In the genomic region with DNA sequence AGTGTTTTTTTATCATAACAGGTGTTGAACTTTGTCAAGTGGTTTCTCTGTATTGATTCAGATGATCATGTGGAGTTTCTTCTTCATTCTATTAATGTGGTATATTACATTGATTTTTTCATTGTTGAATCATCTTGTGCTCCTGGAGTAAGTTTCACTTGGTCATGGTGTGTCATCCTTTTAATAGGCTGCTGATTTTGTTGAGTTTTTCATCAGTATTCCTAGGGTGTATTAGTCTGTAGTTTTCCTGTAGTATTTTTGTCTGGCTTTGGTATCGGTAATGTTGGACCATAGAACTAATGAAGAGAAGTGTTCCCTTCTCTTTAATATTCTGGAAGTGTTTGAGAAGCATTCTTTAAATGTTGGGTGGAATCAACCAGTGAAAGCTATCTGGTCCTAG, we compare ENCODE assay signal across 29 cellular contexts.
DNase-seq lines count a peak whose midpoint lies in the region; ATAC-seq and TF ChIP-seq lines count a peak whose summit lies in the region.
"Had no signal": no experiment of that assay in that cellular context is flagged by ENCODE, and none has a peak within 500 bp of the region (broad histone marks: within the 10 kb centered on the region; RNA-seq: fewer than 3 reads in every experiment).

No MANE protein-coding gene starts in this region.

- no peaks in the 10 kb centered on the region for H3K27me3 ChIP-seq in mammary epithelial cell (ENCODE audit: insufficient read depth, low read length)
- no peaks in the 10 kb centered on the region for H3K27me3 ChIP-seq in foreskin keratinocyte
- H3K27me3 ChIP-seq: upper lobe of left lung had no signal

- intact Hi-C loops in mammary epithelial cell (cut with micrococcal nuclease), result no loop called here
- intact Hi-C loops in MCF 10A (cut with micrococcal nuclease), result no loop called here

- H3K27me3 Mint-ChIP-seq in MCF 10A (ENCODE audit: insufficient read depth, unreplicated experiment), result no peaks in the 10 kb centered on the region
- no peaks in the 10 kb centered on the region for H3K27me3 Mint-ChIP-seq in activated T-helper 17 cell treated with anti-CD3 and anti-CD28 coated beads, Interleukin-2, amount 50 U/mL, for 72 hours
- H3K27me3 Mint-ChIP-seq: activated naive CD8-positive, alpha-beta T cell; B cell; CD8-positive, alpha-beta memory T cell; central memory CD8-positive, alpha-beta T cell had no signal

- BruUV-seq in mammary epithelial cell (replicated peaks; lab: Mats Ljungman, UMichigan) (no TSS peak), MCF 10A (replicated peaks; lab: Mats Ljungman, UMichigan) (no TSS peak)

- H3K4me2 ChIP-seq in mammary epithelial cell (ENCODE audit: insufficient read depth, low read depth, low read length), result no peak overlapping the region

- 86% methylated on average over 1 of the region's 1 CpG for WGBS in mammary epithelial cell (ENCODE audit: low coverage, missing lambda C conversion rate)

- no peak overlapping the region for H2AFZ ChIP-seq in mammary epithelial cell (ENCODE audit: low read depth, low read length)

- POLR2A ChIA-PET in MCF 10A (lab: Yijun Ruan, JAX), result interaction anchor here (0.6 to 0.9 kb wide), 4 partner anchors 21 to 230 kb away, joined by 3 read pairs; no protein-coding TSS in a partner anchor

- H3K27ac ChIP-seq in mammary epithelial cell (ENCODE audit: insufficient read depth, low read depth, low read length) (peak overlapping the region; percentile 47), foreskin keratinocyte (peak overlapping the region; percentile 79)
- H3K27ac ChIP-seq: lower lobe of right lung, psoas muscle, skin epidermis, upper lobe of left lung had no signal

- H3K36me3 Mint-ChIP-seq in MCF 10A (ENCODE audit: insufficient read depth, unreplicated experiment), result peaks cover 32% of the 10 kb centered on the region
- H3K36me3 Mint-ChIP-seq in activated T-helper 17 cell treated with anti-CD3 and anti-CD28 coated beads, Interleukin-2, amount 50 U/mL, for 72 hours (ENCODE audit: low read depth), result peaks cover 9% of the 10 kb centered on the region

- no peaks in the 10 kb centered on the region for H4K20me1 ChIP-seq in mammary epithelial cell (ENCODE audit: insufficient read depth, low read length)

- H3K9me3 Mint-ChIP-seq in MCF 10A (ENCODE audit: unreplicated experiment), result no peaks in the 10 kb centered on the region
- H3K9me3 Mint-ChIP-seq in activated T-helper 17 cell treated with anti-CD3 and anti-CD28 coated beads, Interleukin-2, amount 50 U/mL, for 72 hours, result peaks cover 3% of the 10 kb centered on the region
- H3K9me3 Mint-ChIP-seq: CD8-positive, alpha-beta memory T cell; central memory CD8-positive, alpha-beta T cell had no signal

- no peak overlapping the region for H3K4me3 Mint-ChIP-seq in MCF 10A (ENCODE audit: unreplicated experiment)
- H3K4me3 Mint-ChIP-seq in activated T-helper 17 cell treated with anti-CD3 and anti-CD28 coated beads, Interleukin-2, amount 50 U/mL, for 72 hours, result no peak overlapping the region
- H3K4me3 Mint-ChIP-seq: activated naive CD8-positive, alpha-beta T cell; B cell; CD8-positive, alpha-beta memory T cell; central memory CD8-positive, alpha-beta T cell had no signal

- no peaks in the 10 kb centered on the region for H3K9me3 ChIP-seq in mammary epithelial cell (replicated peaks; ENCODE audit: insufficient read depth, low read length)
- H3K9me3 ChIP-seq: lower lobe of right lung, psoas muscle, upper lobe of left lung had no signal

- H3K4me1 Mint-ChIP-seq in MCF 10A (ENCODE audit: insufficient read depth, unreplicated experiment), result peaks cover 7% of the 10 kb centered on the region
- peaks cover 8% of the 10 kb centered on the region for H3K4me1 Mint-ChIP-seq in activated T-helper 17 cell treated with anti-CD3 and anti-CD28 coated beads, Interleukin-2, amount 50 U/mL, for 72 hours
- H3K4me1 Mint-ChIP-seq: B cell had no signal

- peak; percentile 76 for DNase-seq in mammary epithelial cell
- DNase-seq in MCF 10A (ENCODE audit: unreplicated experiment), result no peak
- peak in 1 of 2 donors; percentile 42 for DNase-seq in foreskin keratinocyte
- no peak for DNase-seq in DMS114 treated with DMSO at 0.1 percent for 48 hours (lab: John Stamatoyannopoulos, UW; ENCODE audit: unreplicated experiment)
- no peak for DNase-seq in iPS-NIHi7 (ENCODE audit: extremely low spot score)
- no peak for DNase-seq in stimulated activated naive CD8-positive, alpha-beta T cell treated with anti-CD3 and anti-CD28 coated beads, Interleukin-15, Interleukin-2, amounts not matched to agents 100 U/mL and 50 U/mL, for 24 hours
- DNase-seq: activated CD4-positive, alpha-beta T cell treated with anti-CD3 and anti-CD28 coated beads, Interleukin-2, amount 50 U/mL, for 48 hours; activated CD4-positive, CD25-positive, alpha-beta regulatory T cell; aorta; CD8-positive, alpha-beta memory T cell; DMS79 treated with DMSO at 0.1 percent for 48 hours; effector CD4-positive, alpha-beta T cell; hypothalamus; kidney; lower lobe of right lung; NCI-H2029 treated with DMSO at 0.1 percent for 48 hours; NCI-H2227 treated with DMSO at 0.1 percent for 48 hours; NCI-H748 treated with DMSO at 0.1 percent for 48 hours; psoas muscle; T1000; upper lobe of left lung had no signal

- H3K27ac Mint-ChIP-seq in MCF 10A (ENCODE audit: low read depth, unreplicated experiment), result no peak overlapping the region
- no peak overlapping the region for H3K27ac Mint-ChIP-seq in activated T-helper 17 cell treated with anti-CD3 and anti-CD28 coated beads, Interleukin-2, amount 50 U/mL, for 72 hours
- H3K27ac Mint-ChIP-seq: activated naive CD8-positive, alpha-beta T cell; B cell; CD8-positive, alpha-beta memory T cell had no signal

- TF ChIP-seq CTCF in mammary epithelial cell (conservative IDR thresholded peaks at IDR 0.05 in 1 of 2, IDR thresholded peaks at IDR 0.05 in 1 of 2; ENCODE audit: extremely low read depth in 1 of 2, insufficient read depth in 1 of 2, low read depth in 1 of 2, low read length in 2 of 2) (no peak), MCF 10A (IDR thresholded peaks at IDR 0.05; ENCODE audit: unreplicated experiment) (no peak), foreskin keratinocyte (conservative IDR thresholded peaks at IDR 0.05) (no peak)

- in situ Hi-C loops in mammary epithelial cell (cut with MboI; ENCODE audit: low sequenced_read_pairs in 2 of 2), result no loop called here

- dilution Hi-C loops in mammary epithelial cell (cut with HindIII; ENCODE audit: low sequenced_read_pairs), result no loop called here

- H3K4me3 ChIP-seq in mammary epithelial cell (replicated peaks in 1 of 3; ENCODE audit: insufficient read depth in 1 of 3, low read depth in 2 of 3, low read length in 3 of 3), result no peak overlapping the region
- H3K4me3 ChIP-seq: GM12878, lower lobe of right lung, psoas muscle, skin epidermis, upper lobe of left lung had no signal

- H3K36me3 ChIP-seq in mammary epithelial cell (ENCODE audit: insufficient read depth, low read length), result peaks cover 3% of the 10 kb centered on the region

- H3K4me1 ChIP-seq in mammary epithelial cell (ENCODE audit: insufficient read depth, low read length) (peaks cover 6% of the 10 kb centered on the region), foreskin keratinocyte (peaks cover 11% of the 10 kb centered on the region)
- H3K4me1 ChIP-seq: lower lobe of right lung, psoas muscle, upper lobe of left lung had no signal

- peaks cover 13% of the 10 kb centered on the region for H3K79me2 ChIP-seq in mammary epithelial cell (ENCODE audit: insufficient read depth, low read length)

- peak; percentile 18 for ATAC-seq in activated T-helper 17 cell treated with anti-CD3 and anti-CD28 coated beads, Interleukin-2, amount 50 U/mL, for 72 hours (replicated peaks)
- peak; percentile 79 for ATAC-seq in foreskin keratinocyte
- no peak for ATAC-seq in stimulated activated naive CD8-positive, alpha-beta T cell treated with anti-CD3 and anti-CD28 coated beads, Interleukin-15, Interleukin-2, amounts not matched to agents 100 U/mL and 50 U/mL, for 24 hours
- no peak for ATAC-seq in HG03571 (IDR thresholded peaks at IDR 0.05; ENCODE audit: unreplicated experiment)
- ATAC-seq: GM12878, lower lobe of right lung, psoas muscle, Right ventricle myocardium inferior had no signal

- no peak overlapping the region for H3K9ac ChIP-seq in mammary epithelial cell (ENCODE audit: insufficient read depth, low read length)

- CTCF ChIA-PET in mammary epithelial cell (lab: Charles Lee; ENCODE audit: low non-redundant PET) (no interaction called here), MCF 10A (lab: Yijun Ruan, JAX) (interaction anchor here (0.6 to 1.2 kb wide), 4 partner anchors 18 to 162 kb away, joined by 3 to 4 read pairs (median 4); no protein-coding TSS in a partner anchor)

Comparison
In these comparisons a context has a peak if more than half of its experiments do, and no peak if none do; other contexts are left out.
1. ATAC-seq: peak in activated T-helper 17 cell treated with anti-CD3 and anti-CD28 coated beads, Interleukin-2, amount 50 U/mL, for 72 hours (single experiment) and foreskin keratinocyte (single experiment); none in stimulated activated naive CD8-positive, alpha-beta T cell treated with anti-CD3 and anti-CD28 coated beads, Interleukin-15, Interleukin-2, amounts not matched to agents 100 U/mL and 50 U/mL, for 24 hours (single experiment) and HG03571 (single experiment).